Comparison of ENCODE assay signal across 14 cellular contexts in genomic region chr2:128362889-128363228, GRCh38. TPM values are rescaled to one million over a fixed set of nuclear protein-coding genes. Genes with fewer than 3 reads are reported as not detected.
DNase-seq lines count a peak whose midpoint lies in the region; ATAC-seq, FAIRE-seq and TF ChIP-seq lines count a peak whose summit lies in the region.
"Had no signal": no experiment of that assay in that cellular context is flagged by ENCODE, and none has a peak within 500 bp of the region (broad histone marks: within the 10 kb centered on the region; RNA-seq: fewer than 3 reads in every experiment).

No MANE protein-coding gene starts in this region.

- TF ChIP-seq CTCF in right atrium auricular region (IDR thresholded peaks at IDR 0.05) (no peak), mammary epithelial cell (conservative IDR thresholded peaks at IDR 0.05 in 1 of 2, IDR thresholded peaks at IDR 0.05 in 1 of 2; ENCODE audit: extremely low read depth in 1 of 2, insufficient read depth in 1 of 2, low read depth in 1 of 2, low read length in 2 of 2) (no peak), HepG2 (CRISPR knock-in tag; IDR thresholded peaks at IDR 0.05) (no peak), vagina (IDR thresholded peaks at IDR 0.05) (no peak)

- intact Hi-C loops in left ventricle myocardium superior (cut with micrococcal nuclease) (no loop called here), mammary epithelial cell (cut with micrococcal nuclease) (no loop called here), HepG2 (cut with micrococcal nuclease; ENCODE audit: unreplicated experiment) (no loop called here), vagina (cut with DNase I) (no loop called here)

- in situ Hi-C loops in mammary epithelial cell (cut with MboI; ENCODE audit: low sequenced_read_pairs in 2 of 2) (no loop called here), HepG2 (cut with HindIII; ENCODE audit: extremely low pct_ligation_motif_present, low pct_unique_long_range_greater_than_20kb) (no loop called here)

- peak overlapping the region; percentile 61 for H2AFZ ChIP-seq in mammary epithelial cell (ENCODE audit: low read depth, low read length)
- H2AFZ ChIP-seq in HepG2 (ENCODE audit: low read length), result no peak overlapping the region

- H3K9ac ChIP-seq in mammary epithelial cell (ENCODE audit: insufficient read depth, low read length) (no peak overlapping the region), HepG2 (ENCODE audit: insufficient read depth, low read depth, low read length) (no peak overlapping the region)
- H3K9ac ChIP-seq: KMS-11 had no signal

- H3K9me3 ChIP-seq in right atrium auricular region (no peaks in the 10 kb centered on the region), mammary epithelial cell (replicated peaks; ENCODE audit: insufficient read depth, low read length) (no peaks in the 10 kb centered on the region), HepG2 (ENCODE audit: low read length) (no peaks in the 10 kb centered on the region), vagina (no peaks in the 10 kb centered on the region)
- H3K9me3 ChIP-seq: HAP-1, testis had no signal

- BruUV-seq in mammary epithelial cell (replicated peaks; lab: Mats Ljungman, UMichigan), result no TSS peak
- no TSS peak for BruUV-seq in HepG2 (replicated peaks; lab: Mats Ljungman, UMichigan)

- H3K27ac ChIP-seq in right atrium auricular region (no peak overlapping the region), mammary epithelial cell (ENCODE audit: insufficient read depth, low read depth, low read length) (no peak overlapping the region), HepG2 (ENCODE audit: extremely low read length, insufficient read depth, low read length) (no peak overlapping the region), vagina (peak overlapping the region; percentile 13)
- H3K27ac ChIP-seq: KMS-11 had no signal

- H3K4me3 ChIP-seq in right atrium auricular region, result no peak overlapping the region
- H3K4me3 ChIP-seq in mammary epithelial cell (replicated peaks in 1 of 3; ENCODE audit: insufficient read depth in 1 of 3, low read depth in 2 of 3, low read length in 3 of 3), result no peak overlapping the region
- H3K4me3 ChIP-seq in HepG2 (replicated peaks in 1 of 3; ENCODE audit: insufficient read depth in 1 of 3, low read depth in 2 of 3, low read length in 3 of 3), result no peak overlapping the region
- H3K4me3 ChIP-seq in vagina, result no peak overlapping the region
- H3K4me3 ChIP-seq: HAP-1, testis had no signal

- no peak for FAIRE-seq in HepG2 (lab: Jason Lieb, UNC)
- FAIRE-seq: islet of Langerhans had no signal

- dilution Hi-C loops in mammary epithelial cell (cut with HindIII; ENCODE audit: low sequenced_read_pairs), result no loop called here

- TF ChIP-seq RAD21 in HepG2 (CRISPR knock-in tag; IDR thresholded peaks at IDR 0.05), result no peak

- DNase-seq in left ventricle myocardium superior (no peak), right atrium auricular region (ENCODE audit: low spot score) (no peak), mammary epithelial cell (no peak), HepG2 (ENCODE audit: low spot score) (no peak), vagina (ENCODE audit: extremely low spot score in 2 of 2) (no peak), SKM-1 treated with dmso at 0.1 percent for 144 hours (lab: John Stamatoyannopoulos, UW; ENCODE audit: unreplicated experiment) (no peak)
- DNase-seq: activated CD4-positive, alpha-beta T cell treated with anti-CD3 and anti-CD28 coated beads, Interleukin-2, amount 50 U/mL, for 1 hour; stimulated activated CD4-positive, alpha-beta T cell treated with anti-CD3 and anti-CD28 coated beads, Interleukin-15, amount 100 ng/mL, for 24 hours; testis had no signal

- H3K79me2 ChIP-seq in mammary epithelial cell (ENCODE audit: insufficient read depth, low read length), result no peaks in the 10 kb centered on the region
- no peaks in the 10 kb centered on the region for H3K79me2 ChIP-seq in HepG2 (ENCODE audit: insufficient read depth, low read length)

- H3K36me3 ChIP-seq in right atrium auricular region (no peaks in the 10 kb centered on the region), mammary epithelial cell (ENCODE audit: insufficient read depth, low read length) (no peaks in the 10 kb centered on the region), HepG2 (replicated peaks in 1 of 2; ENCODE audit: control insufficient read depth in 1 of 2, insufficient read depth in 2 of 2, low read length in 2 of 2) (no peaks in the 10 kb centered on the region), vagina (no peaks in the 10 kb centered on the region)
- H3K36me3 ChIP-seq: HAP-1 had no signal

- H3K4me1 ChIP-seq in right atrium auricular region (peaks cover 0 to 14% of the 10 kb centered on the region in 2 donors), mammary epithelial cell (ENCODE audit: insufficient read depth, low read length) (peaks cover 6% of the 10 kb centered on the region), HepG2 (ENCODE audit: insufficient read depth, low read length) (no peaks in the 10 kb centered on the region), vagina (peaks cover 15% of the 10 kb centered on the region)
- H3K4me1 ChIP-seq: HAP-1 had no signal

- ATAC-seq in left ventricle myocardium superior, result peak; percentile 45
- ATAC-seq in HepG2, result no peak
- ATAC-seq in GM21447 (IDR thresholded peaks at IDR 0.05; ENCODE audit: unreplicated experiment), result no peak
- no peak for ATAC-seq in esophagus mucosa

- H3K27me3 ChIP-seq in right atrium auricular region (no peaks in the 10 kb centered on the region), mammary epithelial cell (ENCODE audit: insufficient read depth, low read length) (no peaks in the 10 kb centered on the region), HepG2 (ENCODE audit: control insufficient read depth in 1 of 2, insufficient read depth in 2 of 2, low read length in 2 of 2) (peaks cover 0 to 3% of the 10 kb centered on the region in 2 experiments; a peak in 1 of 5 replicates), vagina (no peaks in the 10 kb centered on the region)
- H3K27me3 ChIP-seq: testis had no signal

- no peak for TF ChIP-seq EP300 in HepG2 (IDR thresholded peaks at IDR 0.05; ENCODE audit: low read depth in 2 of 2, low read length in 2 of 2)
- TF ChIP-seq EP300 in HepG2 (CRISPR knock-in tag; IDR thresholded peaks at IDR 0.05; ENCODE audit: borderline replicate concordance), result no peak

- POLR2A ChIA-PET in HepG2 (lab: Yijun Ruan, JAX), result no interaction called here

- WGBS in mammary epithelial cell (ENCODE audit: low coverage, missing lambda C conversion rate), result 22% methylated on average over 3 of the region's 6 CpGs
- WGBS in HepG2 (ENCODE audit: low lambda C conversion rate), result 31% methylated on average over 6 of the region's 6 CpGs

- peak overlapping the region; percentile 10 for H3K4me2 ChIP-seq in mammary epithelial cell (ENCODE audit: insufficient read depth, low read depth, low read length)
- no peak overlapping the region for H3K4me2 ChIP-seq in HepG2 (ENCODE audit: low read depth, low read length)
- H3K4me2 ChIP-seq: KMS-11 had no signal

- TF ChIP-seq POLR2A in HepG2 (IDR thresholded peaks at IDR 0.05; ENCODE audit: insufficient read depth in 1 of 2, low read depth in 2 of 2, low read length in 2 of 2), result no peak
- TF ChIP-seq POLR2A in vagina (IDR thresholded peaks at IDR 0.05), result no peak

- CTCF ChIA-PET in mammary epithelial cell (lab: Charles Lee; ENCODE audit: low non-redundant PET) (no interaction called here), HepG2 (lab: Yijun Ruan, JAX; ENCODE audit: low intra/inter-chr PET ratio, low total read pairs) (no interaction called here)

- H4K20me1 ChIP-seq in mammary epithelial cell (ENCODE audit: insufficient read depth, low read length) (no peaks in the 10 kb centered on the region), HepG2 (ENCODE audit: insufficient read depth, low read length) (no peaks in the 10 kb centered on the region)

TF ChIP-seq in HepG2, 621 proteins besides CTCF, POLR2A, EP300 and RAD21:
- TF ChIP-seq ZFP37 (CRISPR knock-in tag; IDR thresholded peaks at IDR 0.05; ENCODE audit: borderline replicate concordance) (no peak), MED13 (CRISPR knock-in tag; IDR thresholded peaks at IDR 0.05) (no peak), HNRNPK (IDR thresholded peaks at IDR 0.05; ENCODE audit: low read depth, low read length, poor library complexity, severe bottlenecking) (no peak), TEAD3 (CRISPR knock-in tag; optimal IDR thresholded peaks at IDR 0.05; ENCODE audit: borderline replicate concordance) (peak; percentile 21), ZNF225 (CRISPR knock-in tag; IDR thresholded peaks at IDR 0.05) (no peak)

RNA-seq across cellular contexts. Expression of gene HS6ST1, which starts 44.2 kb away (rescaled TPM):
- total RNA-seq in left ventricle myocardium superior (35.2 TPM), right atrium auricular region (10 to 100 TPM; 19.0 to 25.8 TPM), mammary epithelial cell (10 to 100 TPM; 22.7 to 61.0 TPM), HepG2 (2016; rRNA removed; fragmentation: Illumina TruSeq; extraction: Trizol) (68.4 and 84.6 TPM in 2 replicates), vagina (68.5 TPM), esophagus mucosa (30.8 TPM)
- polyA plus RNA-seq in mammary epithelial cell (13.2 TPM), HepG2 (2011; rRNA removed) (34.5 and 42.2 TPM in 2 replicates)
- 11.2 TPM for polyA minus RNA-seq in mammary epithelial cell
- total RNA-seq in HepG2 (2016; cell fraction: cytosol; rRNA removed; fragmentation: Illumina TruSeq; extraction: Trizol; ENCODE audit: low read depth), result 8.0 TPM in 2 replicates
- 60.2 and 86.4 TPM in 2 replicates for total RNA-seq in HepG2 (2016; cell fraction: insoluble cytoplasmic fraction; rRNA removed; fragmentation: Illumina TruSeq; extraction: Trizol)
- 38.4 and 40.3 TPM in 2 replicates for total RNA-seq in HepG2 (2016; cell fraction: membrane; rRNA removed; fragmentation: Illumina TruSeq; extraction: Trizol)
- 59.1 and 66.3 TPM in 2 replicates for total RNA-seq in HepG2 (2016; cell fraction: nucleus; rRNA removed; fragmentation: Illumina TruSeq; extraction: Trizol)
- polyA plus RNA-seq in HepG2 (2011; cell fraction: cytosol; rRNA removed), result 35.2 and 53.7 TPM in 2 replicates
- polyA plus RNA-seq in HepG2 (2011; cell fraction: nucleus; rRNA removed), result 38.8 and 44.3 TPM in 2 replicates
- polyA plus RNA-seq in HepG2 (2012), result 50.2 and 79.5 TPM in 2 replicates
- polyA plus RNA-seq in HepG2 (2016; cell fraction: cytosol; fragmentation: Illumina TruSeq; extraction: Trizol; ENCODE audit: low read depth), result 5.2 and 5.6 TPM in 2 replicates
- 70.3 and 83.1 TPM in 2 replicates for polyA plus RNA-seq in HepG2 (2016; cell fraction: insoluble cytoplasmic fraction; fragmentation: Illumina TruSeq; extraction: Trizol; ENCODE audit: low read depth)
- polyA plus RNA-seq in HepG2 (2016; cell fraction: membrane; fragmentation: Illumina TruSeq; extraction: Trizol; ENCODE audit: low read depth), result 24.6 and 27.0 TPM in 2 replicates
- polyA plus RNA-seq in HepG2 (2016; cell fraction: nucleus; fragmentation: Illumina TruSeq; extraction: Trizol; ENCODE audit: insufficient read depth, low read depth), result 106 and 113 TPM in 2 replicates
- 7.6 and 148 TPM in 2 replicates for polyA minus RNA-seq in HepG2 (2011; rRNA and poly(A)+ RNA removed; ENCODE audit: low replicate concordance)
- 47.4 and 52.3 TPM in 2 replicates for polyA minus RNA-seq in HepG2 (2011; cell fraction: cytosol; rRNA and poly(A)+ RNA removed)
- polyA minus RNA-seq in HepG2 (2011; cell fraction: nucleus; rRNA and poly(A)+ RNA removed), result 39.0 and 60.8 TPM in 2 replicates
